8 cellular contexts compared by ENCODE assay signal in the genomic region with DNA sequence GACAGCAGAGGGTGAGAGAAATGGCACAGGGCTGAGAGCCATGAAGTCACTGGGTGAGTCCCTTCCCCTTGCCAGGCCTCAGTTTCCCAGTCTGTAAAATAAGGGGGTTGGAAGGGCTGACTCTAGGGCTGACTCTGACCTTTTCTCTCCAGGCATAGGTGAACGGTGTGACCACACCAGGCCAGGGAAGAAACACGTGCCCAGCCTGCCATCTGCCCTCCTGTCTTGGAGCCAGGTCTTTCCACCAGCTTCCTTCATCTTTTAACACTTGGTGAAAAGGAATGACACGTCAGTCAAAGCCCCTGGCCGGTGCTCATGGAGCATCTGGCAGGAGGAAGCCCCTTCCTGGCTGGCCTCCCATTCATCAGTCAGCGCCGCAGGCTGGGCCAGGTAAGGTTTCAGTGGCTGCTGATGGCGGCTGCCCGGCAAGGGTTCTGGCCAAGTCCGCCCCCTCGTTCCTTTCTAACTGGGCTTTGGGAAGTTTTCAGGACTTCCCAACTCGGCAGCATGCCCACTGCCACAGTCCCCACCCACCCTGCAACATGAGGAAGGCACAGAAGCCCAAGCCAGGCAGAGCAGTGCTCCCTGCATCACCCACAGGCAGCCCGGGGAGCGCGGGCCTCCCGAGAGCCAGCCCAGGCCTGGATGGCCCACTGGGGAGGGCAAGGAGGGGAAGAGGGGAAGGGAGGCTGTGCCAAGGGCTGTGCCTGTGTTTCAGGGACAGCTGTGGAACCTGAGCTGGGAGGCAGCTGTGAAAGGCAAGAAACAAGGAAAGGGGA.
DNase-seq lines count a peak whose midpoint lies in the region; ATAC-seq and TF ChIP-seq lines count a peak whose summit lies in the region.

No MANE protein-coding gene starts in this region.

- H2AFZ ChIP-seq in mammary epithelial cell (ENCODE audit: low read depth, low read length) = peak overlapping the region; percentile 90

- H3K36me3 ChIP-seq in mammary epithelial cell (ENCODE audit: insufficient read depth, low read length) = no peaks in the 10 kb centered on the region

- H3K4me2 ChIP-seq in mammary epithelial cell (ENCODE audit: insufficient read depth, low read depth, low read length) = peak overlapping the region; percentile 16

- 19% methylated on average over 10 of the region's 15 CpGs for WGBS in mammary epithelial cell (ENCODE audit: low coverage, missing lambda C conversion rate)

- H3K4me1 ChIP-seq in mammary epithelial cell (ENCODE audit: insufficient read depth, low read length) = peaks cover 11% of the 10 kb centered on the region

- CTCF ChIA-PET in mammary epithelial cell (lab: Charles Lee; ENCODE audit: low non-redundant PET) = no interaction called here

- no peak overlapping the region for H3K4me3 ChIP-seq in mammary epithelial cell (replicated peaks in 1 of 3; ENCODE audit: insufficient read depth in 1 of 3, low read depth in 2 of 3, low read length in 3 of 3)

- H3K27me3 ChIP-seq in mammary epithelial cell (ENCODE audit: insufficient read depth, low read length) = no peaks in the 10 kb centered on the region
- no peaks in the 10 kb centered on the region for H3K27me3 ChIP-seq in layer of hippocampus (ENCODE audit: control insufficient read depth, insufficient read depth, low read length)

- no peak overlapping the region for H3K9ac ChIP-seq in mammary epithelial cell (ENCODE audit: insufficient read depth, low read length)

- DNase-seq in NCI-H1092 (lab: John Stamatoyannopoulos, UW) (peak; percentile 49), mammary epithelial cell (no peak), substantia nigra (lab: John Stamatoyannopoulos, UW) (peak in 21 of 49 donors; percentile 16 to 82 (median 34)), SW 1271 (lab: John Stamatoyannopoulos, UW) (no peak), DMS153 treated with DMSO at 0.1 percent for 48 hours (lab: John Stamatoyannopoulos, UW; ENCODE audit: unreplicated experiment) (no peak), NCI-H146 treated with DMSO at 0.1 percent for 48 hours (lab: John Stamatoyannopoulos, UW; ENCODE audit: unreplicated experiment) (no peak)

- intact Hi-C loops in mammary epithelial cell (cut with micrococcal nuclease) = no loop called here

- no peaks in the 10 kb centered on the region for H3K9me3 ChIP-seq in mammary epithelial cell (replicated peaks; ENCODE audit: insufficient read depth, low read length)

- dilution Hi-C loops in mammary epithelial cell (cut with HindIII; ENCODE audit: low sequenced_read_pairs) = no loop called here

- H3K27ac ChIP-seq in mammary epithelial cell (ENCODE audit: insufficient read depth, low read depth, low read length) (no peak overlapping the region), layer of hippocampus (ENCODE audit: low read depth, low read length) (peak overlapping the region; percentile 59), substantia nigra (ENCODE audit: low read depth, low read length, poor library complexity, severe bottlenecking) (peak overlapping the region; percentile 51)

- no peak for ATAC-seq in HG02623 (IDR thresholded peaks at IDR 0.05; ENCODE audit: unreplicated experiment)

- H3K79me2 ChIP-seq in mammary epithelial cell (ENCODE audit: insufficient read depth, low read length) = no peaks in the 10 kb centered on the region

- BruUV-seq in mammary epithelial cell (replicated peaks; lab: Mats Ljungman, UMichigan) = no TSS peak

- no peak for TF ChIP-seq CTCF in mammary epithelial cell (conservative IDR thresholded peaks at IDR 0.05 in 1 of 2, IDR thresholded peaks at IDR 0.05 in 1 of 2; ENCODE audit: extremely low read depth in 1 of 2, insufficient read depth in 1 of 2, low read depth in 1 of 2, low read length in 2 of 2)

- no peaks in the 10 kb centered on the region for H4K20me1 ChIP-seq in mammary epithelial cell (ENCODE audit: insufficient read depth, low read length)

- in situ Hi-C loops in mammary epithelial cell (cut with MboI; ENCODE audit: low sequenced_read_pairs in 2 of 2) = no loop called here
